1 cellular context compared by ENCODE assay signal in the genomic region with DNA sequence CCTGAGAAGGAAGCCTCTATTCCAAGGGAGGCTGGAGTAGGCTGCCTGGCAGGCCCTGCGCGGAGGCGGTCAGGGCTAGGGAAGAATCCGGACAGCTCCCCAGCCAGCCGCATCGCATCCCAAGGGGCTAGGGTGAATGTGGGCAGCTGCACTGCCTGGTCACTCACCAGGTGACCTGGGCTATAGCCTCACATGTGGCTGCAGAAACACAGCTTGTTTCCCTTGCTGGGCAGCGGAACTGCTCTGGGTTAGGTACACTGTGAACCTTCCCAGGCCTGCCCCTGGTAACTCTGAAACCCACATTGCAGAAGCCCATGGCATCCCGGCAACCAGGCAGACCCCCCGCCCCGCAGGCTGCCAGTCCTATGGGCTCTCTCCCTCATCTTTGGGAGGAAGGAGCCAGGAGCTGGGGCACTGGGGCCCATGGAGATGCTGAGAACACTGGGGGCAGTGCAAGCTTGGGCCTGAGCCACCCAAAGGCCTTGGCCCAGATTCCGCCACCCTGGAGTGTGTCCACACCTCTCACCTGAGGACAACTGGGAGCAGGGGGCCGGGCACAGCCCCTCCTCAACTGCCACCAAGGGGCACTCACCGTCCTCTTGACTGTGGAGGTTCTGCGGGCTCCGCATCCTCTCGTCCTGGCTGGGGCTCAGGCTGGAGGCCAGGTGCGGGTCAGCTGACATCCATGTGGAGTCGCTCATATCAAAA.
TF ChIP-seq lines count a peak whose summit lies in the region.

No MANE protein-coding gene starts in this region.

TF ChIP-seq in SK-N-SH, 30 proteins besides CTCF, POLR2A, EP300 and RAD21 (continued from another document):
- TF ChIP-seq SMC3 (IDR thresholded peaks at IDR 0.05; ENCODE audit: low read depth, low read length) (no peak), RFX5 (IDR thresholded peaks at IDR 0.05; ENCODE audit: low read length) (no peak), TCF12 (IDR thresholded peaks at IDR 0.05) (no peak), CHD2 (IDR thresholded peaks at IDR 0.05; ENCODE audit: low read length, partially characterized antibody) (no peak), MXI1 (IDR thresholded peaks at IDR 0.05; ENCODE audit: low read depth, low read length) (no peak), USF1 (IDR thresholded peaks at IDR 0.05; ENCODE audit: borderline replicate concordance, low read depth) (no peak), SIN3A (IDR thresholded peaks at IDR 0.05; ENCODE audit: borderline replicate concordance, low read depth, low read length) (no peak), MEF2A (IDR thresholded peaks at IDR 0.05; ENCODE audit: borderline replicate concordance, low read depth) (no peak), YY1 (IDR thresholded peaks at IDR 0.05; ENCODE audit: low read depth) (no peak), TEAD4 (IDR thresholded peaks at IDR 0.05; ENCODE audit: borderline replicate concordance, insufficient read depth) (no peak), GABPA (IDR thresholded peaks at IDR 0.05; ENCODE audit: low read depth) (no peak), RCOR1 (IDR thresholded peaks at IDR 0.05; ENCODE audit: low read length) (no peak), RXRA (IDR thresholded peaks at IDR 0.05; ENCODE audit: borderline replicate concordance, low read depth) (no peak), JUND (IDR thresholded peaks at IDR 0.05) (no peak), PBX3 (IDR thresholded peaks at IDR 0.05) (no peak)
- TF ChIP-seq, protein P1, sequence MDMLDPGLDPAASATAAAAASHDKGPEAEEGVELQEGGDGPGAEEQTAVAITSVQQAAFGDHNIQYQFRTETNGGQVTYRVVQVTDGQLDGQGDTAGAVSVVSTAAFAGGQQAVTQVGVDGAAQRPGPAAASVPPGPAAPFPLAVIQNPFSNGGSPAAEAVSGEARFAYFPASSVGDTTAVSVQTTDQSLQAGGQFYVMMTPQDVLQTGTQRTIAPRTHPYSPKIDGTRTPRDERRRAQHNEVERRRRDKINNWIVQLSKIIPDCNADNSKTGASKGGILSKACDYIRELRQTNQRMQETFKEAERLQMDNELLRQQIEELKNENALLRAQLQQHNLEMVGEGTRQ (IDR thresholded peaks at IDR 0.05; ENCODE audit: borderline replicate concordance, low read depth, low read length) = no peak
- TF ChIP-seq, protein P2, sequence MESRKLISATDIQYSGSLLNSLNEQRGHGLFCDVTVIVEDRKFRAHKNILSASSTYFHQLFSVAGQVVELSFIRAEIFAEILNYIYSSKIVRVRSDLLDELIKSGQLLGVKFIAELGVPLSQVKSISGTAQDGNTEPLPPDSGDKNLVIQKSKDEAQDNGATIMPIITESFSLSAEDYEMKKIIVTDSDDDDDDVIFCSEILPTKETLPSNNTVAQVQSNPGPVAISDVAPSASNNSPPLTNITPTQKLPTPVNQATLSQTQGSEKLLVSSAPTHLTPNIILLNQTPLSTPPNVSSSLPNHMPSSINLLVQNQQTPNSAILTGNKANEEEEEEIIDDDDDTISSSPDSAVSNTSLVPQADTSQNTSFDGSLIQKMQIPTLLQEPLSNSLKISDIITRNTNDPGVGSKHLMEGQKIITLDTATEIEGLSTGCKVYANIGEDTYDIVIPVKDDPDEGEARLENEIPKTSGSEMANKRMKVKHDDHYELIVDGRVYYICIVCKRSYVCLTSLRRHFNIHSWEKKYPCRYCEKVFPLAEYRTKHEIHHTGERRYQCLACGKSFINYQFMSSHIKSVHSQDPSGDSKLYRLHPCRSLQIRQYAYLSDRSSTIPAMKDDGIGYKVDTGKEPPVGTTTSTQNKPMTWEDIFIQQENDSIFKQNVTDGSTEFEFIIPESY (IDR thresholded peaks at IDR 0.05; ENCODE audit: borderline replicate concordance, low read depth) = no peak
- TF ChIP-seq, protein P3, sequence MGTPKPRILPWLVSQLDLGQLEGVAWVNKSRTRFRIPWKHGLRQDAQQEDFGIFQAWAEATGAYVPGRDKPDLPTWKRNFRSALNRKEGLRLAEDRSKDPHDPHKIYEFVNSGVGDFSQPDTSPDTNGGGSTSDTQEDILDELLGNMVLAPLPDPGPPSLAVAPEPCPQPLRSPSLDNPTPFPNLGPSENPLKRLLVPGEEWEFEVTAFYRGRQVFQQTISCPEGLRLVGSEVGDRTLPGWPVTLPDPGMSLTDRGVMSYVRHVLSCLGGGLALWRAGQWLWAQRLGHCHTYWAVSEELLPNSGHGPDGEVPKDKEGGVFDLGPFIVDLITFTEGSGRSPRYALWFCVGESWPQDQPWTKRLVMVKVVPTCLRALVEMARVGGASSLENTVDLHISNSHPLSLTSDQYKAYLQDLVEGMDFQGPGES (IDR thresholded peaks at IDR 0.05; ENCODE audit: low read depth, low read length) = no peak
